Comparison of ENCODE assay signal across 9 cellular contexts in genomic region chr22:20084547-20085413, GRCh38. TPM values are rescaled to one million over a fixed set of nuclear protein-coding genes. Genes with fewer than 3 reads are reported as not detected.
DNase-seq lines count a peak whose midpoint lies in the region; ATAC-seq and TF ChIP-seq lines count a peak whose summit lies in the region.
"Had no signal": no experiment of that assay in that cellular context is flagged by ENCODE, and none has a peak within 500 bp of the region (broad histone marks: within the 10 kb centered on the region; RNA-seq: fewer than 3 reads in every experiment).

No MANE protein-coding gene starts in this region.

- TF ChIP-seq POLR2A in tibial nerve (IDR thresholded peaks at IDR 0.05): no peak

- no peak for TF ChIP-seq EP300 in tibial nerve (IDR thresholded peaks at IDR 0.05)

- H3K4me3 Mint-ChIP-seq in Calu3 (ENCODE audit: low read depth, unreplicated experiment) (peak overlapping the region; percentile 4), nephron (peak overlapping the region; percentile 55 to 96 (median 89))

- H3K4me1 Mint-ChIP-seq in Calu3 (ENCODE audit: low read depth, unreplicated experiment): peaks cover 36% of the 10 kb centered on the region
- H3K4me1 Mint-ChIP-seq in nephron: peaks cover 39% of the 10 kb centered on the region

- WGBS in tibial nerve, 2 donors: 62 to 66% methylated on average over 23 of the region's 23 CpGs

- H3K27ac Mint-ChIP-seq in Calu3 (ENCODE audit: unreplicated experiment) (peak overlapping the region; percentile 34), nephron (peak overlapping the region; percentile 31 to 85 (median 77))

- no peaks in the 10 kb centered on the region for H3K27me3 ChIP-seq in tibial nerve
- H3K27me3 ChIP-seq: pancreas had no signal

- H3K9me3 Mint-ChIP-seq in Calu3 (ENCODE audit: low read depth, unreplicated experiment) (no peaks in the 10 kb centered on the region), nephron (no peaks in the 10 kb centered on the region)

- CTCF ChIA-PET in Calu3 (lab: Charles Lee): no interaction called here

- no peaks in the 10 kb centered on the region for H3K27me3 Mint-ChIP-seq in Calu3 (ENCODE audit: unreplicated experiment)
- no peaks in the 10 kb centered on the region for H3K27me3 Mint-ChIP-seq in nephron (ENCODE audit: low read depth)

- peak overlapping the region in 1 of 4 donors; percentile 2 for H3K27ac ChIP-seq in tibial nerve
- H3K27ac ChIP-seq: pancreas had no signal

- H3K9me3 ChIP-seq in tibial nerve: no peaks in the 10 kb centered on the region
- H3K9me3 ChIP-seq: pancreas had no signal

- TF ChIP-seq CTCF in Calu3 (IDR thresholded peaks at IDR 0.05; ENCODE audit: unreplicated experiment): peak; percentile 50
- peak; percentile 32 for TF ChIP-seq CTCF in astrocyte of the cerebellum (IDR thresholded peaks at IDR 0.05; ENCODE audit: low read depth, low read length, missing control alignments)
- TF ChIP-seq CTCF in nephron (IDR thresholded peaks at IDR 0.05; ENCODE audit: unreplicated experiment in 3 of 3): peak; percentile 16 to 43 (median 27)
- no peak for TF ChIP-seq CTCF in tibial nerve (IDR thresholded peaks at IDR 0.05)

- peaks cover 0 to 51% (median 33%) of the 10 kb centered on the region in 4 donors for H3K4me1 ChIP-seq in tibial nerve

- BruUV-seq in Calu3 (replicated peaks; lab: Mats Ljungman, UMichigan): no TSS peak

- intact Hi-C loops in Calu3 (cut with micrococcal nuclease; ENCODE audit: unreplicated experiment): no loop called here

- H3K36me3 ChIP-seq in tibial nerve: peaks cover 2 to 43% (median 9%) of the 10 kb centered on the region in 3 donors

- H3K36me3 Mint-ChIP-seq in Calu3 (ENCODE audit: insufficient read depth, unreplicated experiment) (peaks cover 77% of the 10 kb centered on the region), nephron (ENCODE audit: low read depth) (peaks cover 44% of the 10 kb centered on the region)

- in situ Hi-C loops in astrocyte of the cerebellum (cut with HindIII; ENCODE audit: low sequenced_read_pairs): no loop called here

- no peak overlapping the region for H3K4me3 ChIP-seq in astrocyte of the cerebellum (ENCODE audit: low read depth, low read length)
- H3K4me3 ChIP-seq in tibial nerve: no peak overlapping the region
- H3K4me3 ChIP-seq: pancreas had no signal

- peak; percentile 20 for DNase-seq in Calu3
- peak; percentile 67 for DNase-seq in HT-29 (ENCODE audit: low spot score)
- no peak for DNase-seq in astrocyte of the cerebellum (ENCODE audit: low read depth)
- DNase-seq in DMS53 treated with DMSO at 0.1 percent for 48 hours (lab: John Stamatoyannopoulos, UW; ENCODE audit: unreplicated experiment): no peak
- DNase-seq in tibial nerve (ENCODE audit: low spot score in 2 of 2): no peak

- ATAC-seq in GM19395 (IDR thresholded peaks at IDR 0.05; ENCODE audit: unreplicated experiment) (no peak), GM19455 (IDR thresholded peaks at IDR 0.05; ENCODE audit: unreplicated experiment) (no peak)
- ATAC-seq: pancreas had no signal

RNA-seq across cellular contexts. Expression of gene DGCR8, which starts 4.7 kb away (rescaled TPM):
- total RNA-seq in Calu3 (2022) (53.1 and 54.7 TPM in 2 replicates), tibial nerve (10 to 100 TPM; 23.0 to 35.1 (median 26.0) TPM)
- 74.9 and 87.2 TPM in 2 replicates for total RNA-seq in HT-29 (2014; rRNA removed; shearing (Covaris generic))

RNA-seq across cellular contexts. Expression of gene RANBP1, which starts 31.1 kb away (rescaled TPM):
- total RNA-seq in Calu3 (2022) (205 and 208 TPM in 2 replicates), tibial nerve (100 to 1,000 TPM; 135 to 238 (median 176) TPM)
- total RNA-seq in HT-29 (2014; rRNA removed; shearing (Covaris generic)): 978 and 1,308 TPM in 2 replicates

RNA-seq across cellular contexts. Expression of gene TRMT2A, which starts 32.2 kb away (rescaled TPM):
- total RNA-seq in Calu3 (2022) (63.0 and 71.9 TPM in 2 replicates), tibial nerve (100 to 1,000 TPM in 1 of 4 donors, 10 to 100 TPM in 3; 39.0 to 139 (median 55.9) TPM)
- 241 and 278 TPM in 2 replicates for total RNA-seq in HT-29 (2014; rRNA removed; shearing (Covaris generic))

RNA-seq across cellular contexts. Expression of gene ZDHHC8, which starts 46.8 kb away (rescaled TPM):
- total RNA-seq in Calu3 (2022): 78.4 and 87.2 TPM in 2 replicates
- total RNA-seq in HT-29 (2014; rRNA removed; shearing (Covaris generic)): 62.9 and 94.8 TPM in 2 replicates
- total RNA-seq in tibial nerve: 10 to 100 TPM; 40.6 to 53.7 (median 47.4) TPM

Comparison
In these comparisons a context has a peak if more than half of its experiments do, and no peak if none do; other contexts are left out.
1. DNase-seq: peak in Calu3 (single experiment) and HT-29 (single experiment); none in astrocyte of the cerebellum (single experiment), DMS53 treated with DMSO at 0.1 percent for 48 hours (single experiment) and tibial nerve (0 of 2).
2. CTCF ChIP-seq: peak in Calu3 (single experiment), astrocyte of the cerebellum (single experiment) and nephron (3 of 3); none in tibial nerve (0 of 5).